Comparison of ENCODE assay signal across 30 cellular contexts in the genomic region with DNA sequence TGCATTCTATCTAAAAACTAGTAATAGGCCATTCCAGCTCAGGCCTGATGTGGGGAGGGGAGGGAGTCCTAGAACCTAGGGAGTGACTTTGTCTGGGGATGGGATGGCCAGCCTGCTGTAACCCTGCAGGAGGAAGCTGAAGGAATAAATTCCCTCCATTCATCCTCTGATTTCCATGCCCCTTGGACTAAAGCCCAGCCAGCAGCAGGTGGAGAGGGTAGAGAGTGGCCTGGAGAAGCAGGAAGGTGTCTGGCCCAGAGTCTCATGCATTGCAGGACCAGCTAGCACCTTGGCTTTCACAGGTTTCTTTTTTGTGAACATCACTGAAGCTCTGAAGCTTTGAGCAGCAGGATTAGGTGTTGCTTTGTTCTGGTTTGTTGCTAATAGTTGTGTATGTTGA. TPM values are rescaled to one million over a fixed set of nuclear protein-coding genes. Genes with fewer than 3 reads are reported as not detected.
DNase-seq lines count a peak whose midpoint lies in the region; ATAC-seq, FAIRE-seq and TF ChIP-seq lines count a peak whose summit lies in the region.
"Had no signal": no experiment of that assay in that cellular context is flagged by ENCODE, and none has a peak within 500 bp of the region (broad histone marks: within the 10 kb centered on the region; RNA-seq: fewer than 3 reads in every experiment).

No MANE protein-coding gene starts in this region.

- H3K36me3 ChIP-seq in mammary epithelial cell (ENCODE audit: insufficient read depth, low read length) (no peaks in the 10 kb centered on the region), spleen (peaks cover 0 to 36% (median 8%) of the 10 kb centered on the region in 6 donors), HepG2 (replicated peaks in 1 of 2; ENCODE audit: control insufficient read depth in 1 of 2, insufficient read depth in 2 of 2, low read length in 2 of 2) (peaks cover 13 to 21% of the 10 kb centered on the region in 2 experiments; a peak in 4 of 5 replicates)
- H3K36me3 ChIP-seq: neural progenitor cell had no signal

- CTCF ChIA-PET in mammary epithelial cell (lab: Charles Lee; ENCODE audit: low non-redundant PET) (no interaction called here), HepG2 (lab: Yijun Ruan, JAX; ENCODE audit: low intra/inter-chr PET ratio, low total read pairs) (no interaction called here)

- H3K4me1 ChIP-seq in mammary epithelial cell (ENCODE audit: insufficient read depth, low read length) (peaks cover 26% of the 10 kb centered on the region), spleen (peaks cover 0 to 26% (median 0%) of the 10 kb centered on the region in 6 donors), HepG2 (ENCODE audit: insufficient read depth, low read length) (peaks cover 9% of the 10 kb centered on the region)
- H3K4me1 ChIP-seq: neural progenitor cell, right lobe of liver, tibial artery had no signal

- POLR2A ChIA-PET in HepG2 (lab: Yijun Ruan, JAX) = interaction anchor here (1.3 kb wide), 1 partner anchor 13 kb away, joined by 4 read pairs; no protein-coding TSS in a partner anchor

- H3K9me3 ChIP-seq in mammary epithelial cell (replicated peaks; ENCODE audit: insufficient read depth, low read length) = no peaks in the 10 kb centered on the region
- H3K9me3 ChIP-seq in spleen = no peaks in the 10 kb centered on the region
- no peaks in the 10 kb centered on the region for H3K9me3 ChIP-seq in HepG2 (ENCODE audit: low read length)
- H3K9me3 ChIP-seq: left lung, right lobe of liver, tibial artery had no signal

- no peaks in the 10 kb centered on the region for H4K20me1 ChIP-seq in mammary epithelial cell (ENCODE audit: insufficient read depth, low read length)
- H4K20me1 ChIP-seq in HepG2 (ENCODE audit: insufficient read depth, low read length) = no peaks in the 10 kb centered on the region

- no peak for TF ChIP-seq RAD21 in HepG2 (CRISPR knock-in tag; IDR thresholded peaks at IDR 0.05)

- H3K4me2 ChIP-seq in mammary epithelial cell (ENCODE audit: insufficient read depth, low read depth, low read length) (peak overlapping the region; percentile 40), HepG2 (ENCODE audit: low read depth, low read length) (no peak overlapping the region)
- H3K4me2 ChIP-seq: neural progenitor cell had no signal

- H2AFZ ChIP-seq in mammary epithelial cell (ENCODE audit: low read depth, low read length) (no peak overlapping the region), HepG2 (ENCODE audit: low read length) (no peak overlapping the region)
- H2AFZ ChIP-seq: neural progenitor cell had no signal

- no peak for FAIRE-seq in HepG2 (lab: Jason Lieb, UNC)
- FAIRE-seq: colon, D721Med, G401.6 had no signal

- no peak overlapping the region for H3K9ac ChIP-seq in mammary epithelial cell (ENCODE audit: insufficient read depth, low read length)
- no peak overlapping the region for H3K9ac ChIP-seq in HepG2 (ENCODE audit: insufficient read depth, low read depth, low read length)
- H3K9ac ChIP-seq: neural progenitor cell had no signal

- no peaks in the 10 kb centered on the region for H3K79me2 ChIP-seq in mammary epithelial cell (ENCODE audit: insufficient read depth, low read length)
- no peaks in the 10 kb centered on the region for H3K79me2 ChIP-seq in HepG2 (ENCODE audit: insufficient read depth, low read length)

- intact Hi-C loops in mammary epithelial cell (cut with micrococcal nuclease) (loop anchor here (1.0 to 2.0 kb wide), 2 partner anchors 15 to 45 kb away; partner anchors contain the start of gene SLC29A3), spleen (cut with DNase I; ENCODE audit: low total_unique reads) (no loop called here), HepG2 (cut with micrococcal nuclease; ENCODE audit: unreplicated experiment) (no loop called here)

- no peak for TF ChIP-seq POLR2A in spleen (IDR thresholded peaks at IDR 0.05)
- TF ChIP-seq POLR2A in HepG2 (IDR thresholded peaks at IDR 0.05; ENCODE audit: insufficient read depth in 1 of 2, low read depth in 2 of 2, low read length in 2 of 2) = no peak

- DNase-seq in NCI-H2107 treated with DMSO at 0.1 percent for 48 hours (lab: John Stamatoyannopoulos, UW; ENCODE audit: unreplicated experiment) (peak; percentile 7), NCI-H2107 (lab: John Stamatoyannopoulos, UW) (no peak), NCI-H1092 (lab: John Stamatoyannopoulos, UW) (peak; percentile 35), mammary epithelial cell (no peak), spleen (peak; percentile 28), NOMO-1 treated with DMSO at 0.1 percent for 48 hours (lab: John Stamatoyannopoulos, UW; ENCODE audit: unreplicated experiment) (no peak), HepG2 (ENCODE audit: low spot score) (no peak)
- DNase-seq in activated CD4-positive, alpha-beta T cell treated with anti-CD3 and anti-CD28 coated beads for 48 hours = no peak
- DNase-seq: activated CD4-positive, alpha-beta T cell treated with anti-CD3 and anti-CD28 coated beads, Interleukin-2, amount 10 ng/mL, durations not matched to agents 24 days and 14 days; activated CD8-positive, alpha-beta memory T cell treated with anti-CD3 and anti-CD28 coated beads for 24 hours; activated T-cell treated with anti-CD3 and anti-CD28 coated beads for 4 hours; CD4-positive, alpha-beta T cell; effector CD8-positive, alpha-beta T cell; erythroblast; glutamatergic neuron; H9; islet precursor cell; NCI-H1105; NCI-H446 treated with DMSO at 0.1 percent for 48 hours; right lobe of liver; stimulated activated CD4-positive, alpha-beta T cell treated with anti-CD3 and anti-CD28 coated beads, Interleukin-12 subunit alpha, Interleukin-12 subunit beta, amount 100 ng/mL, for 4 hours; stimulated activated CD4-positive, alpha-beta T cell treated with anti-CD3 and anti-CD28 coated beads, Interleukin-2, amount 100 ng/mL, for 48 hours; T-cell; tibial artery had no signal

- TF ChIP-seq CTCF in mammary epithelial cell (conservative IDR thresholded peaks at IDR 0.05 in 1 of 2, IDR thresholded peaks at IDR 0.05 in 1 of 2; ENCODE audit: extremely low read depth in 1 of 2, insufficient read depth in 1 of 2, low read depth in 1 of 2, low read length in 2 of 2) = no peak
- TF ChIP-seq CTCF in spleen (IDR thresholded peaks at IDR 0.05 in 8 of 11, conservative IDR thresholded peaks at IDR 0.05 in 3 of 11) = no peak
- TF ChIP-seq CTCF in HepG2 (CRISPR knock-in tag; IDR thresholded peaks at IDR 0.05) = no peak

- dilution Hi-C loops in mammary epithelial cell (cut with HindIII; ENCODE audit: low sequenced_read_pairs) = loop anchor here (5.0 to 25.0 kb wide), 2 partner anchors 103 to 523 kb away; no protein-coding TSS in a partner anchor

- TF ChIP-seq EP300 in HepG2 (IDR thresholded peaks at IDR 0.05; ENCODE audit: low read depth in 2 of 2, low read length in 2 of 2) = no peak
- TF ChIP-seq EP300 in HepG2 (CRISPR knock-in tag; IDR thresholded peaks at IDR 0.05; ENCODE audit: borderline replicate concordance) = no peak

- BruUV-seq in mammary epithelial cell (replicated peaks; lab: Mats Ljungman, UMichigan) (no TSS peak), HepG2 (replicated peaks; lab: Mats Ljungman, UMichigan) (no TSS peak)

- H3K27me3 ChIP-seq in mammary epithelial cell (ENCODE audit: insufficient read depth, low read length) (no peaks in the 10 kb centered on the region), spleen (replicated peaks in 1 of 7) (no peaks in the 10 kb centered on the region), HepG2 (ENCODE audit: control insufficient read depth in 1 of 2, insufficient read depth in 2 of 2, low read length in 2 of 2) (no peaks in the 10 kb centered on the region)
- H3K27me3 ChIP-seq: left lung, neural progenitor cell, right lobe of liver had no signal

- H3K4me3 ChIP-seq in mammary epithelial cell (replicated peaks in 1 of 3; ENCODE audit: insufficient read depth in 1 of 3, low read depth in 2 of 3, low read length in 3 of 3) (no peak overlapping the region), spleen (no peak overlapping the region), HepG2 (replicated peaks in 1 of 3; ENCODE audit: insufficient read depth in 1 of 3, low read depth in 2 of 3, low read length in 3 of 3) (no peak overlapping the region)
- H3K4me3 ChIP-seq: left lung, neural progenitor cell, right lobe of liver, tibial artery had no signal

- H3K27ac ChIP-seq in mammary epithelial cell (ENCODE audit: insufficient read depth, low read depth, low read length) (no peak overlapping the region), spleen (peak overlapping the region in 2 of 8 donors; percentile 38 to 42), HepG2 (ENCODE audit: extremely low read length, insufficient read depth, low read length) (no peak overlapping the region)
- H3K27ac ChIP-seq: neural progenitor cell, right lobe of liver, RWPE1, tibial artery had no signal

- in situ Hi-C loops in mammary epithelial cell (cut with MboI; ENCODE audit: low sequenced_read_pairs in 2 of 2) (no loop called here), HepG2 (cut with HindIII; ENCODE audit: extremely low pct_ligation_motif_present, low pct_unique_long_range_greater_than_20kb) (no loop called here)

- no peak for ATAC-seq in HepG2
- ATAC-seq: T-cell had no signal

RNA-seq across cellular contexts. Expression of gene CDH23, which starts 32.8 kb away (rescaled TPM):
- total RNA-seq in mammary epithelial cell (under 1 TPM; 0.05 to 0.17 TPM), spleen (10 to 100 TPM in 5 of 7 donors, 1 to 10 TPM in 2; 8.4 to 19.9 (median 12.8) TPM), HepG2 (2016; rRNA removed; fragmentation: Illumina TruSeq; extraction: Trizol) (not detected in 2 replicates)
- polyA plus RNA-seq in mammary epithelial cell (0.03 TPM), spleen (1 to 10 TPM; 2.0 to 4.8 (median 3.3) TPM), HepG2 (2011; rRNA removed) (0.13 and 0.48 TPM in 2 replicates)
- polyA minus RNA-seq in mammary epithelial cell = not detected
- total RNA-seq in HepG2 (2016; cell fraction: cytosol; rRNA removed; fragmentation: Illumina TruSeq; extraction: Trizol; ENCODE audit: low read depth) = 0.35 and 0.71 TPM in 2 replicates
- not detected in 2 replicates for total RNA-seq in HepG2 (2016; cell fraction: insoluble cytoplasmic fraction; rRNA removed; fragmentation: Illumina TruSeq; extraction: Trizol)
- total RNA-seq in HepG2 (2016; cell fraction: membrane; rRNA removed; fragmentation: Illumina TruSeq; extraction: Trizol) = 0.28 TPM in 1 of 2 replicates, not detected in the other
- total RNA-seq in HepG2 (2016; cell fraction: nucleus; rRNA removed; fragmentation: Illumina TruSeq; extraction: Trizol) = not detected in 2 replicates
- polyA plus RNA-seq in HepG2 (2011; cell fraction: cytosol; rRNA removed) = 0.13 and 0.15 TPM in 2 replicates
- polyA plus RNA-seq in HepG2 (2011; cell fraction: nucleus; rRNA removed) = 0.45 and 0.98 TPM in 2 replicates
- 0.08 and 0.12 TPM in 2 replicates for polyA plus RNA-seq in HepG2 (2012)
- 0.34 and 0.35 TPM in 2 replicates for polyA plus RNA-seq in HepG2 (2016; cell fraction: cytosol; fragmentation: Illumina TruSeq; extraction: Trizol; ENCODE audit: low read depth)
- not detected in 2 replicates for polyA plus RNA-seq in HepG2 (2016; cell fraction: insoluble cytoplasmic fraction; fragmentation: Illumina TruSeq; extraction: Trizol; ENCODE audit: low read depth)
- not detected in 2 replicates for polyA plus RNA-seq in HepG2 (2016; cell fraction: membrane; fragmentation: Illumina TruSeq; extraction: Trizol; ENCODE audit: low read depth)
- polyA plus RNA-seq in HepG2 (2016; cell fraction: nucleus; fragmentation: Illumina TruSeq; extraction: Trizol; ENCODE audit: insufficient read depth, low read depth) = not detected in 2 replicates
- 0.12 and 0.14 TPM in 2 replicates for polyA minus RNA-seq in HepG2 (2011; rRNA and poly(A)+ RNA removed; ENCODE audit: low replicate concordance)
- polyA minus RNA-seq in HepG2 (2011; cell fraction: cytosol; rRNA and poly(A)+ RNA removed) = not detected in 2 replicates
- polyA minus RNA-seq in HepG2 (2011; cell fraction: nucleus; rRNA and poly(A)+ RNA removed) = 0.52 and 0.62 TPM in 2 replicates

RNA-seq across cellular contexts. Expression of gene SLC29A3, which starts 44.9 kb away (rescaled TPM):
- 1 to 10 TPM; 3.5 to 8.2 TPM for total RNA-seq in mammary epithelial cell
- 1.9 TPM for polyA plus RNA-seq in mammary epithelial cell
- 2.6 TPM for polyA minus RNA-seq in mammary epithelial cell
- total RNA-seq in spleen = 10 to 100 TPM in 3 of 7 donors, 1 to 10 TPM in 4; 7.5 to 15.6 (median 9.3) TPM
- 1 to 10 TPM; 3.3 to 7.7 (median 4.8) TPM for polyA plus RNA-seq in spleen
- total RNA-seq in HepG2 (2016; rRNA removed; fragmentation: Illumina TruSeq; extraction: Trizol) = 5.3 and 8.6 TPM in 2 replicates
- total RNA-seq in HepG2 (2016; cell fraction: cytosol; rRNA removed; fragmentation: Illumina TruSeq; extraction: Trizol; ENCODE audit: low read depth) = 3.3 and 4.1 TPM in 2 replicates
- 5.0 and 9.4 TPM in 2 replicates for total RNA-seq in HepG2 (2016; cell fraction: insoluble cytoplasmic fraction; rRNA removed; fragmentation: Illumina TruSeq; extraction: Trizol)
- 6.3 and 7.6 TPM in 2 replicates for total RNA-seq in HepG2 (2016; cell fraction: membrane; rRNA removed; fragmentation: Illumina TruSeq; extraction: Trizol)
- total RNA-seq in HepG2 (2016; cell fraction: nucleus; rRNA removed; fragmentation: Illumina TruSeq; extraction: Trizol) = 9.6 and 10.1 TPM in 2 replicates
- polyA plus RNA-seq in HepG2 (2011; rRNA removed) = 11.8 and 14.4 TPM in 2 replicates
- 11.4 and 13.2 TPM in 2 replicates for polyA plus RNA-seq in HepG2 (2011; cell fraction: cytosol; rRNA removed)
- 10.9 and 11.3 TPM in 2 replicates for polyA plus RNA-seq in HepG2 (2011; cell fraction: nucleus; rRNA removed)
- 13.5 and 17.5 TPM in 2 replicates for polyA plus RNA-seq in HepG2 (2012)
- 5.1 and 5.8 TPM in 2 replicates for polyA plus RNA-seq in HepG2 (2016; cell fraction: cytosol; fragmentation: Illumina TruSeq; extraction: Trizol; ENCODE audit: low read depth)
- 6.5 and 10.2 TPM in 2 replicates for polyA plus RNA-seq in HepG2 (2016; cell fraction: insoluble cytoplasmic fraction; fragmentation: Illumina TruSeq; extraction: Trizol; ENCODE audit: low read depth)
- 8.9 and 9.6 TPM in 2 replicates for polyA plus RNA-seq in HepG2 (2016; cell fraction: membrane; fragmentation: Illumina TruSeq; extraction: Trizol; ENCODE audit: low read depth)
- polyA plus RNA-seq in HepG2 (2016; cell fraction: nucleus; fragmentation: Illumina TruSeq; extraction: Trizol; ENCODE audit: insufficient read depth, low read depth) = 19.0 and 21.6 TPM in 2 replicates
- polyA minus RNA-seq in HepG2 (2011; rRNA and poly(A)+ RNA removed; ENCODE audit: low replicate concordance) = 18.5 and 33.8 TPM in 2 replicates
- polyA minus RNA-seq in HepG2 (2011; cell fraction: cytosol; rRNA and poly(A)+ RNA removed) = 8.6 and 10.2 TPM in 2 replicates
- polyA minus RNA-seq in HepG2 (2011; cell fraction: nucleus; rRNA and poly(A)+ RNA removed) = 11.1 and 12.4 TPM in 2 replicates

Comparison
In these comparisons a context has a peak if more than half of its experiments do, and no peak if none do; other contexts are left out.
1. DNase-seq: peak in NCI-H2107 treated with DMSO at 0.1 percent for 48 hours (single experiment), NCI-H1092 (single experiment) and spleen (single experiment); none in NCI-H2107 (single experiment), mammary epithelial cell (single experiment), NOMO-1 treated with DMSO at 0.1 percent for 48 hours (single experiment), activated CD4-positive, alpha-beta T cell treated with anti-CD3 and anti-CD28 coated beads for 48 hours (single experiment) and HepG2 (single experiment).
2. RNA of gene CDH23, which starts 32.8 kb away (total RNA-seq): 8.4 to 19.9 TPM in spleen; 0.05 to 0.17 TPM in mammary epithelial cell and 0.28 to 0.71 TPM in HepG2; every median in the first group is over 4 times any median in the second.